ENCODE assay signal across 25 cellular contexts in genomic region chr7:80881361-80881760, GRCh38. TPM values are rescaled to one million over a fixed set of nuclear protein-coding genes. Genes with fewer than 3 reads are reported as not detected.
DNase-seq lines count a peak whose midpoint lies in the region; ATAC-seq, FAIRE-seq and TF ChIP-seq lines count a peak whose summit lies in the region.
"Had no signal": no experiment of that assay in that cellular context is flagged by ENCODE, and none has a peak within 500 bp of the region (broad histone marks: within the 10 kb centered on the region; RNA-seq: fewer than 3 reads in every experiment).

No MANE protein-coding gene starts in this region.

- no peak overlapping the region for H3K4ac ChIP-seq in H9 (ENCODE audit: low read depth, low read length)

- no peak overlapping the region for H4K8ac ChIP-seq in H9 (replicated peaks; ENCODE audit: insufficient read length, low read depth, low read length)

- intact Hi-C loops in breast epithelium (cut with DNase I; ENCODE audit: low total_unique reads) = no loop called here

- H3K18ac ChIP-seq in H9 (ENCODE audit: insufficient read length, low read depth, low read length) = no peak overlapping the region

- FAIRE-seq in urothelium cell line (lab: Jason Lieb, UNC) = peak; percentile 83
- FAIRE-seq: HepG2 had no signal

- no peak overlapping the region for H3K23ac ChIP-seq in H9 (ENCODE audit: insufficient read length, low read depth, low read length)

- no peak overlapping the region for H2BK15ac ChIP-seq in H9 (ENCODE audit: low read depth, low read length)

- no peak overlapping the region for H3K56ac ChIP-seq in H9 (ENCODE audit: insufficient read length, low read depth, low read length)

- H3T11ph ChIP-seq in H9 (ENCODE audit: low read length) = no peak overlapping the region

- H2BK120ac ChIP-seq in H9 (ENCODE audit: low read depth, low read length, poor library complexity, severe bottlenecking) = no peak overlapping the region

- peaks cover 10% of the 10 kb centered on the region for H3K79me2 ChIP-seq in hepatocyte
- H3K79me2 ChIP-seq in H9 (ENCODE audit: insufficient read depth, low read length) = no peaks in the 10 kb centered on the region

- H2BK20ac ChIP-seq in H9 (ENCODE audit: low read depth, low read length, poor library complexity, severe bottlenecking) = no peak overlapping the region

- H2AFZ ChIP-seq in hepatocyte = no peak overlapping the region
- H2AFZ ChIP-seq in H9 (ENCODE audit: low read length) = no peak overlapping the region
- H2AFZ ChIP-seq: PC-9 had no signal

- H3K27me3 Mint-ChIP-seq in H9 (ENCODE audit: low read depth) = no peaks in the 10 kb centered on the region
- H3K27me3 Mint-ChIP-seq: activated CD4-positive, alpha-beta T cell treated with anti-CD3 and anti-CD28 coated beads, Interleukin-2, amount 10 ng/mL, durations not matched to agents 7 days and 5 days had no signal

- no peak overlapping the region for H3K14ac ChIP-seq in H9 (ENCODE audit: insufficient read depth, low read length)

- H3K4me3 Mint-ChIP-seq in H9 = no peak overlapping the region
- H3K4me3 Mint-ChIP-seq: activated CD4-positive, alpha-beta T cell treated with anti-CD3 and anti-CD28 coated beads, Interleukin-2, amount 10 ng/mL, durations not matched to agents 7 days and 5 days; activated T-cell treated with anti-CD3 and anti-CD28 coated beads, Interleukin-2, amount 50 U/mL, for 4 hours; CD14-positive monocyte had no signal

- H3K23me2 ChIP-seq in H9 (ENCODE audit: insufficient read length, low read depth, low read length, poor library complexity, severe bottlenecking) = no peaks in the 10 kb centered on the region

- H3K4me1 Mint-ChIP-seq in H9 = peaks cover 0 to 12% of the 10 kb centered on the region in 2 experiments; a peak in 2 of 4 replicates
- H3K4me1 Mint-ChIP-seq: activated CD4-positive, alpha-beta T cell treated with anti-CD3 and anti-CD28 coated beads, Interleukin-2, amount 10 ng/mL, durations not matched to agents 7 days and 5 days had no signal

- H3K36me3 Mint-ChIP-seq in H9 (ENCODE audit: insufficient read depth in 1 of 3, low read depth in 3 of 3) = no peaks in the 10 kb centered on the region

- H3K27me3 ChIP-seq in breast epithelium (no peaks in the 10 kb centered on the region), hepatocyte (no peaks in the 10 kb centered on the region), H9 (ENCODE audit: insufficient read depth, low read length) (no peaks in the 10 kb centered on the region)
- H3K27me3 ChIP-seq: adrenal gland, brain microvascular endothelial cell, upper lobe of left lung had no signal

- no peaks in the 10 kb centered on the region for H3K79me1 ChIP-seq in H9 (ENCODE audit: insufficient read depth, low read depth, low read length, poor library complexity, severe bottlenecking)

- peak overlapping the region; percentile 1 to 34 for H3K27ac ChIP-seq in breast epithelium
- peak overlapping the region; percentile 4 for H3K27ac ChIP-seq in hepatocyte
- no peak overlapping the region for H3K27ac ChIP-seq in H9 (ENCODE audit: insufficient read length, low read depth, low read length)
- H3K27ac ChIP-seq: adrenal gland, brain microvascular endothelial cell, PC-9, upper lobe of left lung had no signal

- H2AK5ac ChIP-seq in H9 (ENCODE audit: insufficient read length, low read length) = no peak overlapping the region

- H3K9me3 ChIP-seq in breast epithelium (no peaks in the 10 kb centered on the region), hepatocyte (ENCODE audit: low read depth) (no peaks in the 10 kb centered on the region), H9 (ENCODE audit: control insufficient read depth, low read depth, low read length) (no peaks in the 10 kb centered on the region)
- H3K9me3 ChIP-seq: adrenal gland, upper lobe of left lung had no signal

- TF ChIP-seq CTCF in breast epithelium (IDR thresholded peaks at IDR 0.05) = no peak
- TF ChIP-seq CTCF in hepatocyte (IDR thresholded peaks at IDR 0.05; ENCODE audit: poor library complexity) = no peak
- TF ChIP-seq CTCF in H9 (conservative IDR thresholded peaks at IDR 0.05) = no peak

- no peaks in the 10 kb centered on the region for H3K9me3 Mint-ChIP-seq in H9
- H3K9me3 Mint-ChIP-seq: activated CD4-positive, alpha-beta T cell treated with anti-CD3 and anti-CD28 coated beads, Interleukin-2, amount 10 ng/mL, durations not matched to agents 7 days and 5 days; CD14-positive monocyte had no signal

- no peak for TF ChIP-seq POLR2A in breast epithelium (IDR thresholded peaks at IDR 0.05)

- H4K5ac ChIP-seq in H9 (ENCODE audit: insufficient read length, low read depth, low read length) = no peak overlapping the region

- H3K9me2 ChIP-seq in hepatocyte (replicated peaks; ENCODE audit: insufficient read depth) = no peaks in the 10 kb centered on the region

- no peak overlapping the region for H2BK5ac ChIP-seq in H9 (ENCODE audit: insufficient read length, low read length)

- H3K4me3 ChIP-seq in breast epithelium = no peak overlapping the region
- no peak overlapping the region for H3K4me3 ChIP-seq in hepatocyte
- H3K4me3 ChIP-seq: adrenal gland, PC-9, upper lobe of left lung had no signal

- no peak overlapping the region for H3K9ac ChIP-seq in H9 (ENCODE audit: extremely low read depth, insufficient read length, low read length)

- H3K36me3 ChIP-seq in breast epithelium (no peaks in the 10 kb centered on the region), hepatocyte (replicated peaks; ENCODE audit: insufficient read depth, low read depth) (no peaks in the 10 kb centered on the region)
- H3K36me3 ChIP-seq: adrenal gland, brain microvascular endothelial cell, upper lobe of left lung had no signal

- H3K4me2 ChIP-seq in hepatocyte (no peak overlapping the region), H9 (ENCODE audit: insufficient read depth, insufficient read length, low read length) (no peak overlapping the region)
- H3K4me2 ChIP-seq: PC-9 had no signal

- no peak overlapping the region for H3K27ac Mint-ChIP-seq in H9
- H3K27ac Mint-ChIP-seq: activated CD4-positive, alpha-beta T cell treated with anti-CD3 and anti-CD28 coated beads, Interleukin-2, amount 10 ng/mL, durations not matched to agents 7 days and 5 days; CD14-positive monocyte had no signal

- ATAC-seq in HG03354 (IDR thresholded peaks at IDR 0.05; ENCODE audit: poor library complexity, severe bottlenecking, unreplicated experiment) = no peak
- ATAC-seq: activated T-cell treated with anti-CD3 and anti-CD28 coated beads, Interleukin-2, amount 50 U/mL, for 4 hours; HepG2; right cardiac atrium had no signal

- DNase-seq in NCI-H69 (lab: John Stamatoyannopoulos, UW) (peak; percentile 50), breast epithelium (ENCODE audit: low spot score in 2 of 2) (no peak), hepatocyte (ENCODE audit: low spot score) (no peak), urothelium cell line (ENCODE audit: low spot score) (no peak), H9 (no peak), pons (ENCODE audit: low spot score) (no peak)
- DNase-seq: activated CD4-positive, alpha-beta T cell treated with anti-CD3 and anti-CD28 coated beads, Interleukin-2, amount 10 ng/mL, durations not matched to agents 7 days and 5 days; activated naive CD4-positive, alpha-beta T cell; activated T-cell treated with anti-CD3 and anti-CD28 coated beads, Interleukin-2, amount 50 U/mL, for 4 hours; adrenal gland; brain microvascular endothelial cell; effector CD8-positive, alpha-beta T cell; erythroblast; islet precursor cell; Karpas-422; NCI-H146; PC-9; posterior cingulate gyrus; right cardiac atrium; SHP77; stimulated activated CD4-positive, alpha-beta T cell treated with anti-CD3 and anti-CD28 coated beads, Interleukin-2, amount 100 ng/mL, for 48 hours; upper lobe of left lung had no signal

- no peak overlapping the region for H4K91ac ChIP-seq in H9 (ENCODE audit: insufficient read length, low read depth, low read length)

- H2BK12ac ChIP-seq in H9 (ENCODE audit: insufficient read length, low read depth, low read length) = no peak overlapping the region

- H4K20me1 ChIP-seq in hepatocyte (ENCODE audit: insufficient read depth, poor library complexity, severe bottlenecking) = no peaks in the 10 kb centered on the region
- H4K20me1 ChIP-seq in H9 (ENCODE audit: control insufficient read depth, insufficient read depth, insufficient read length) = no peaks in the 10 kb centered on the region

- H3K4me1 ChIP-seq in breast epithelium (peaks cover 0 to 9% of the 10 kb centered on the region in 2 donors), hepatocyte (ENCODE audit: insufficient read depth) (peaks cover 33% of the 10 kb centered on the region), H9 (ENCODE audit: insufficient read depth, low read length) (no peaks in the 10 kb centered on the region)

RNA-seq across cellular contexts. Expression of gene SEMA3C, which starts 37.5 kb away (rescaled TPM):
- total RNA-seq in breast epithelium = 100 to 1,000 TPM in 2 of 3 donors, 10 to 100 TPM in 1; 67.5 to 157 (median 108) TPM
- 134 and 139 TPM in 2 replicates for total RNA-seq in hepatocyte
- polyA plus RNA-seq in hepatocyte = 34.8 and 37.1 TPM in 2 replicates
- total RNA-seq in H9 (2021) = 1.4 and 1.6 TPM in 2 replicates
- total RNA-seq: activated CD4-positive, alpha-beta T cell treated with anti-CD3 and anti-CD28 coated beads, Interleukin-2, amount 10 ng/mL, durations not matched to agents 7 days and 5 days had no signal

Comparison
In these comparisons a context has a peak if more than half of its experiments do, and no peak if none do; other contexts are left out.
1. RNA of gene SEMA3C, which starts 37.5 kb away (total RNA-seq): 134 to 139 TPM in hepatocyte and 67.5 to 157 TPM in breast epithelium; 1.4 to 1.6 TPM in H9; every median in the first group is over 10 times any median in the second.